Comparison of ENCODE assay signal across 1 cellular context in the genomic region with DNA sequence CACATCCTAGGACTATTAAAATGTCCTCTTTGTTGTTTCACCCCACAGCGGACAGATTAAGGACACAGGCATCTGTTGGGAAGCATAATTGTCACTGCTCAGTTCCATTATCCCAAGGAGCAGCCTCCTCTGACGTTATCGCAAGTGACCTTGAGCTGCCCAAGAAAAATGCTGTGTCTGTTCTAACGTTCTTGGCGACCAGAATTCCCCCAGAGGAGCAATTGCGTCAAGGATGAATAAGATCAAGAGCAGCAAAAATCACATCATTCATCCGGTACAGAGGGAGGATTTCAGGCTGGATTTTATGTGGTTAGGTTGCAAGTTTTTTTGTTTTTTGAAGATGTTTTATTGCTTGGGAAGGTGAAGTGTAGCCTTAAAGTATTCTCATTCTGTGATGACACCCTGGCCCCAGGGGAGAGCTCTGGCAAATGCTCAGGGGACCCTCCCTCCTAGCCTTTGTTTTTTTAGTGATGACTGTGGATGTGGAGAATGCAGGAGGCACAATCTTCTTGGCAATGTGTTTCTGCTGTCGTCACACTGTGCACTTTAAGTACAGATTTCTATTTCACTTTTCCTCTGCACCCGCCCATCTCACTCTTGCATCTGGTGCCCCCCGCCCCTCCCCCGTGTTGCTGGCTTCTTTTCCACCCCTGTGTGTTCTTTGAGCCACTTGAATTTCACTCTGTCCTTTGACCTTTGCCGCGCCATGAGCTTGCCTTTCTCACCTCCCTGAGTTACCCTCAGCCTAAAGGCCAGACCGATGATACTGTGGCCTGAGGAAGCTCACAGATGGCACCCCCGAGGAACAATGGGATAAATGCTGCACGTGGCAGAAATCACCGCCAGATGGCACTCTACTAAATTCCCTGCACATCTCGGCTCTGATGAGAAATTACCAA.
TF ChIP-seq lines count a peak whose summit lies in the region.

No MANE protein-coding gene starts in this region.

TF ChIP-seq in GM12878, 131 proteins besides CTCF, POLR2A, EP300 and RAD21 (continued from another document and continues in another):
- TF ChIP-seq, protein P1, sequence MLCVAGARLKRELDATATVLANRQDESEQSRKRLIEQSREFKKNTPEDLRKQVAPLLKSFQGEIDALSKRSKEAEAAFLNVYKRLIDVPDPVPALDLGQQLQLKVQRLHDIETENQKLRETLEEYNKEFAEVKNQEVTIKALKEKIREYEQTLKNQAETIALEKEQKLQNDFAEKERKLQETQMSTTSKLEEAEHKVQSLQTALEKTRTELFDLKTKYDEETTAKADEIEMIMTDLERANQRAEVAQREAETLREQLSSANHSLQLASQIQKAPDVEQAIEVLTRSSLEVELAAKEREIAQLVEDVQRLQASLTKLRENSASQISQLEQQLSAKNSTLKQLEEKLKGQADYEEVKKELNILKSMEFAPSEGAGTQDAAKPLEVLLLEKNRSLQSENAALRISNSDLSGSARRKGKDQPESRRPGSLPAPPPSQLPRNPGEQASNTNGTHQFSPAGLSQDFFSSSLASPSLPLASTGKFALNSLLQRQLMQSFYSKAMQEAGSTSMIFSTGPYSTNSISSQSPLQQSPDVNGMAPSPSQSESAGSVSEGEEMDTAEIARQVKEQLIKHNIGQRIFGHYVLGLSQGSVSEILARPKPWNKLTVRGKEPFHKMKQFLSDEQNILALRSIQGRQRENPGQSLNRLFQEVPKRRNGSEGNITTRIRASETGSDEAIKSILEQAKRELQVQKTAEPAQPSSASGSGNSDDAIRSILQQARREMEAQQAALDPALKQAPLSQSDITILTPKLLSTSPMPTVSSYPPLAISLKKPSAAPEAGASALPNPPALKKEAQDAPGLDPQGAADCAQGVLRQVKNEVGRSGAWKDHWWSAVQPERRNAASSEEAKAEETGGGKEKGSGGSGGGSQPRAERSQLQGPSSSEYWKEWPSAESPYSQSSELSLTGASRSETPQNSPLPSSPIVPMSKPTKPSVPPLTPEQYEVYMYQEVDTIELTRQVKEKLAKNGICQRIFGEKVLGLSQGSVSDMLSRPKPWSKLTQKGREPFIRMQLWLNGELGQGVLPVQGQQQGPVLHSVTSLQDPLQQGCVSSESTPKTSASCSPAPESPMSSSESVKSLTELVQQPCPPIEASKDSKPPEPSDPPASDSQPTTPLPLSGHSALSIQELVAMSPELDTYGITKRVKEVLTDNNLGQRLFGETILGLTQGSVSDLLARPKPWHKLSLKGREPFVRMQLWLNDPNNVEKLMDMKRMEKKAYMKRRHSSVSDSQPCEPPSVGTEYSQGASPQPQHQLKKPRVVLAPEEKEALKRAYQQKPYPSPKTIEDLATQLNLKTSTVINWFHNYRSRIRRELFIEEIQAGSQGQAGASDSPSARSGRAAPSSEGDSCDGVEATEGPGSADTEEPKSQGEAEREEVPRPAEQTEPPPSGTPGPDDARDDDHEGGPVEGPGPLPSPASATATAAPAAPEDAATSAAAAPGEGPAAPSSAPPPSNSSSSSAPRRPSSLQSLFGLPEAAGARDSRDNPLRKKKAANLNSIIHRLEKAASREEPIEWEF (IDR thresholded peaks at IDR 0.05; ENCODE audit: insufficient replicate concordance, low read depth, low read length), result peak; percentile 64
- peak; percentile 75 for TF ChIP-seq SMC3 (IDR thresholded peaks at IDR 0.05; ENCODE audit: borderline replicate concordance, low read length)
- TF ChIP-seq TBL1XR1 (IDR thresholded peaks at IDR 0.05; ENCODE audit: low read depth, low read length), result no peak
- TF ChIP-seq, protein P2, sequence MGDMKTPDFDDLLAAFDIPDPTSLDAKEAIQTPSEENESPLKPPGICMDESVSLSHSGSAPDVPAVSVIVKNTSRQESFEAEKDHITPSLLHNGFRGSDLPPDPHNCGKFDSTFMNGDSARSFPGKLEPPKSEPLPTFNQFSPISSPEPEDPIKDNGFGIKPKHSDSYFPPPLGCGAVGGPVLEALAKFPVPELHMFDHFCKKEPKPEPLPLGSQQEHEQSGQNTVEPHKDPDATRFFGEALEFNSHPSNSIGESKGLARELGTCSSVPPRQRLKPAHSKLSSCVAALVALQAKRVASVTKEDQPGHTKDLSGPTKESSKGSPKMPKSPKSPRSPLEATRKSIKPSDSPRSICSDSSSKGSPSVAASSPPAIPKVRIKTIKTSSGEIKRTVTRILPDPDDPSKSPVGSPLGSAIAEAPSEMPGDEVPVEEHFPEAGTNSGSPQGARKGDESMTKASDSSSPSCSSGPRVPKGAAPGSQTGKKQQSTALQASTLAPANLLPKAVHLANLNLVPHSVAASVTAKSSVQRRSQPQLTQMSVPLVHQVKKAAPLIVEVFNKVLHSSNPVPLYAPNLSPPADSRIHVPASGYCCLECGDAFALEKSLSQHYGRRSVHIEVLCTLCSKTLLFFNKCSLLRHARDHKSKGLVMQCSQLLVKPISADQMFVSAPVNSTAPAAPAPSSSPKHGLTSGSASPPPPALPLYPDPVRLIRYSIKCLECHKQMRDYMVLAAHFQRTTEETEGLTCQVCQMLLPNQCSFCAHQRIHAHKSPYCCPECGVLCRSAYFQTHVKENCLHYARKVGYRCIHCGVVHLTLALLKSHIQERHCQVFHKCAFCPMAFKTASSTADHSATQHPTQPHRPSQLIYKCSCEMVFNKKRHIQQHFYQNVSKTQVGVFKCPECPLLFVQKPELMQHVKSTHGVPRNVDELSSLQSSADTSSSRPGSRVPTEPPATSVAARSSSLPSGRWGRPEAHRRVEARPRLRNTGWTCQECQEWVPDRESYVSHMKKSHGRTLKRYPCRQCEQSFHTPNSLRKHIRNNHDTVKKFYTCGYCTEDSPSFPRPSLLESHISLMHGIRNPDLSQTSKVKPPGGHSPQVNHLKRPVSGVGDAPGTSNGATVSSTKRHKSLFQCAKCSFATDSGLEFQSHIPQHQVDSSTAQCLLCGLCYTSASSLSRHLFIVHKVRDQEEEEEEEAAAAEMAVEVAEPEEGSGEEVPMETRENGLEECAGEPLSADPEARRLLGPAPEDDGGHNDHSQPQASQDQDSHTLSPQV (IDR thresholded peaks at IDR 0.05), result peak; percentile 61; the same call in 1 of the 2 replicates
- TF ChIP-seq JUND (IDR thresholded peaks at IDR 0.05; ENCODE audit: low read depth, low read length), result no peak; the same call in 1 of the 2 replicates
- TF ChIP-seq, protein P3, sequence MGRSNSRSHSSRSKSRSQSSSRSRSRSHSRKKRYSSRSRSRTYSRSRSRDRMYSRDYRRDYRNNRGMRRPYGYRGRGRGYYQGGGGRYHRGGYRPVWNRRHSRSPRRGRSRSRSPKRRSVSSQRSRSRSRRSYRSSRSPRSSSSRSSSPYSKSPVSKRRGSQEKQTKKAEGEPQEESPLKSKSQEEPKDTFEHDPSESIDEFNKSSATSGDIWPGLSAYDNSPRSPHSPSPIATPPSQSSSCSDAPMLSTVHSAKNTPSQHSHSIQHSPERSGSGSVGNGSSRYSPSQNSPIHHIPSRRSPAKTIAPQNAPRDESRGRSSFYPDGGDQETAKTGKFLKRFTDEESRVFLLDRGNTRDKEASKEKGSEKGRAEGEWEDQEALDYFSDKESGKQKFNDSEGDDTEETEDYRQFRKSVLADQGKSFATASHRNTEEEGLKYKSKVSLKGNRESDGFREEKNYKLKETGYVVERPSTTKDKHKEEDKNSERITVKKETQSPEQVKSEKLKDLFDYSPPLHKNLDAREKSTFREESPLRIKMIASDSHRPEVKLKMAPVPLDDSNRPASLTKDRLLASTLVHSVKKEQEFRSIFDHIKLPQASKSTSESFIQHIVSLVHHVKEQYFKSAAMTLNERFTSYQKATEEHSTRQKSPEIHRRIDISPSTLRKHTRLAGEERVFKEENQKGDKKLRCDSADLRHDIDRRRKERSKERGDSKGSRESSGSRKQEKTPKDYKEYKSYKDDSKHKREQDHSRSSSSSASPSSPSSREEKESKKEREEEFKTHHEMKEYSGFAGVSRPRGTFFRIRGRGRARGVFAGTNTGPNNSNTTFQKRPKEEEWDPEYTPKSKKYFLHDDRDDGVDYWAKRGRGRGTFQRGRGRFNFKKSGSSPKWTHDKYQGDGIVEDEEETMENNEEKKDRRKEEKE (IDR thresholded peaks at IDR 0.05), result no peak
- TF ChIP-seq NR2C2 (IDR thresholded peaks at IDR 0.05; ENCODE audit: borderline replicate concordance, control insufficient read depth, insufficient read length, low read depth), result no peak
- TF ChIP-seq, protein P4, sequence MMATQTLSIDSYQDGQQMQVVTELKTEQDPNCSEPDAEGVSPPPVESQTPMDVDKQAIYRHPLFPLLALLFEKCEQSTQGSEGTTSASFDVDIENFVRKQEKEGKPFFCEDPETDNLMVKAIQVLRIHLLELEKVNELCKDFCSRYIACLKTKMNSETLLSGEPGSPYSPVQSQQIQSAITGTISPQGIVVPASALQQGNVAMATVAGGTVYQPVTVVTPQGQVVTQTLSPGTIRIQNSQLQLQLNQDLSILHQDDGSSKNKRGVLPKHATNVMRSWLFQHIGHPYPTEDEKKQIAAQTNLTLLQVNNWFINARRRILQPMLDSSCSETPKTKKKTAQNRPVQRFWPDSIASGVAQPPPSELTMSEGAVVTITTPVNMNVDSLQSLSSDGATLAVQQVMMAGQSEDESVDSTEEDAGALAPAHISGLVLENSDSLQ (IDR thresholded peaks at IDR 0.05), result no peak
- TF ChIP-seq PAX5 (IDR thresholded peaks at IDR 0.05; ENCODE audit: borderline replicate concordance, low read depth, low read length), result peak; percentile 52; the same call in 1 of the 2 replicates
- TF ChIP-seq RB1 (IDR thresholded peaks at IDR 0.05; ENCODE audit: borderline replicate concordance), result 0 out of 2 replicates have a peak, but pooled peaks have one; percentile 38
- TF ChIP-seq CHD2 (IDR thresholded peaks at IDR 0.05; ENCODE audit: borderline replicate concordance, low read depth, low read length), result no peak
- no peak; the same call in 1 of the 2 replicates for TF ChIP-seq NR2C1 (IDR thresholded peaks at IDR 0.05)
- no peak for TF ChIP-seq HDAC2 (IDR thresholded peaks at IDR 0.05)
- TF ChIP-seq YBX1 (IDR thresholded peaks at IDR 0.05), result 0 out of 2 replicates have a peak, but pooled peaks have one; percentile 67
- no peak for TF ChIP-seq EGR1 (IDR thresholded peaks at IDR 0.05; ENCODE audit: borderline replicate concordance in 1 of 2, low read depth in 2 of 2, low read length in 2 of 2)
- no peak for TF ChIP-seq CEBPB (IDR thresholded peaks at IDR 0.05; ENCODE audit: borderline replicate concordance in 1 of 2, low read depth in 2 of 2, low read length in 2 of 2)
- no peak for TF ChIP-seq YY1 (IDR thresholded peaks at IDR 0.05; ENCODE audit: low read depth, low read length)
- TF ChIP-seq NR2F1 (conservative IDR thresholded peaks at IDR 0.05), result peak; percentile 83
- TF ChIP-seq, protein P5, sequence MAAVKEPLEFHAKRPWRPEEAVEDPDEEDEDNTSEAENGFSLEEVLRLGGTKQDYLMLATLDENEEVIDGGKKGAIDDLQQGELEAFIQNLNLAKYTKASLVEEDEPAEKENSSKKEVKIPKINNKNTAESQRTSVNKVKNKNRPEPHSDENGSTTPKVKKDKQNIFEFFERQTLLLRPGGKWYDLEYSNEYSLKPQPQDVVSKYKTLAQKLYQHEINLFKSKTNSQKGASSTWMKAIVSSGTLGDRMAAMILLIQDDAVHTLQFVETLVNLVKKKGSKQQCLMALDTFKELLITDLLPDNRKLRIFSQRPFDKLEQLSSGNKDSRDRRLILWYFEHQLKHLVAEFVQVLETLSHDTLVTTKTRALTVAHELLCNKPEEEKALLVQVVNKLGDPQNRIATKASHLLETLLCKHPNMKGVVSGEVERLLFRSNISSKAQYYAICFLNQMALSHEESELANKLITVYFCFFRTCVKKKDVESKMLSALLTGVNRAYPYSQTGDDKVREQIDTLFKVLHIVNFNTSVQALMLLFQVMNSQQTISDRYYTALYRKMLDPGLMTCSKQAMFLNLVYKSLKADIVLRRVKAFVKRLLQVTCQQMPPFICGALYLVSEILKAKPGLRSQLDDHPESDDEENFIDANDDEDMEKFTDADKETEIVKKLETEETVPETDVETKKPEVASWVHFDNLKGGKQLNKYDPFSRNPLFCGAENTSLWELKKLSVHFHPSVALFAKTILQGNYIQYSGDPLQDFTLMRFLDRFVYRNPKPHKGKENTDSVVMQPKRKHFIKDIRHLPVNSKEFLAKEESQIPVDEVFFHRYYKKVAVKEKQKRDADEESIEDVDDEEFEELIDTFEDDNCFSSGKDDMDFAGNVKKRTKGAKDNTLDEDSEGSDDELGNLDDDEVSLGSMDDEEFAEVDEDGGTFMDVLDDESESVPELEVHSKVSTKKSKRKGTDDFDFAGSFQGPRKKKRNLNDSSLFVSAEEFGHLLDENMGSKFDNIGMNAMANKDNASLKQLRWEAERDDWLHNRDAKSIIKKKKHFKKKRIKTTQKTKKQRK (IDR thresholded peaks at IDR 0.05; ENCODE audit: low read depth, low read length), result no peak
- TF ChIP-seq PAX8 (IDR thresholded peaks at IDR 0.05), result no peak
- TF ChIP-seq, protein P6, sequence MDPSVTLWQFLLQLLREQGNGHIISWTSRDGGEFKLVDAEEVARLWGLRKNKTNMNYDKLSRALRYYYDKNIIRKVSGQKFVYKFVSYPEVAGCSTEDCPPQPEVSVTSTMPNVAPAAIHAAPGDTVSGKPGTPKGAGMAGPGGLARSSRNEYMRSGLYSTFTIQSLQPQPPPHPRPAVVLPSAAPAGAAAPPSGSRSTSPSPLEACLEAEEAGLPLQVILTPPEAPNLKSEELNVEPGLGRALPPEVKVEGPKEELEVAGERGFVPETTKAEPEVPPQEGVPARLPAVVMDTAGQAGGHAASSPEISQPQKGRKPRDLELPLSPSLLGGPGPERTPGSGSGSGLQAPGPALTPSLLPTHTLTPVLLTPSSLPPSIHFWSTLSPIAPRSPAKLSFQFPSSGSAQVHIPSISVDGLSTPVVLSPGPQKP (IDR thresholded peaks at IDR 0.05; ENCODE audit: low read depth, low read length), result no peak
- TF ChIP-seq BMI1 (IDR thresholded peaks at IDR 0.05; ENCODE audit: borderline replicate concordance), result peak; percentile 78
- peak; percentile 75 for TF ChIP-seq RUNX3 (IDR thresholded peaks at IDR 0.05; ENCODE audit: low read length)
- TF ChIP-seq, protein P7, sequence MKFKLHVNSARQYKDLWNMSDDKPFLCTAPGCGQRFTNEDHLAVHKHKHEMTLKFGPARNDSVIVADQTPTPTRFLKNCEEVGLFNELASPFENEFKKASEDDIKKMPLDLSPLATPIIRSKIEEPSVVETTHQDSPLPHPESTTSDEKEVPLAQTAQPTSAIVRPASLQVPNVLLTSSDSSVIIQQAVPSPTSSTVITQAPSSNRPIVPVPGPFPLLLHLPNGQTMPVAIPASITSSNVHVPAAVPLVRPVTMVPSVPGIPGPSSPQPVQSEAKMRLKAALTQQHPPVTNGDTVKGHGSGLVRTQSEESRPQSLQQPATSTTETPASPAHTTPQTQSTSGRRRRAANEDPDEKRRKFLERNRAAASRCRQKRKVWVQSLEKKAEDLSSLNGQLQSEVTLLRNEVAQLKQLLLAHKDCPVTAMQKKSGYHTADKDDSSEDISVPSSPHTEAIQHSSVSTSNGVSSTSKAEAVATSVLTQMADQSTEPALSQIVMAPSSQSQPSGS (IDR thresholded peaks at IDR 0.05; ENCODE audit: low read length), result 0 out of 2 replicates have a peak, but pooled peaks have one; percentile 44
- TF ChIP-seq PML (IDR thresholded peaks at IDR 0.05; ENCODE audit: low read length), result 0 out of 2 replicates have a peak, but pooled peaks have one; percentile 19
- no peak for TF ChIP-seq POLR2AphosphoS2 (IDR thresholded peaks at IDR 0.05; ENCODE audit: low read depth, low read length)
- no peak for TF ChIP-seq CHD1 (IDR thresholded peaks at IDR 0.05; ENCODE audit: low read depth, low read length)
- TF ChIP-seq, protein P8, sequence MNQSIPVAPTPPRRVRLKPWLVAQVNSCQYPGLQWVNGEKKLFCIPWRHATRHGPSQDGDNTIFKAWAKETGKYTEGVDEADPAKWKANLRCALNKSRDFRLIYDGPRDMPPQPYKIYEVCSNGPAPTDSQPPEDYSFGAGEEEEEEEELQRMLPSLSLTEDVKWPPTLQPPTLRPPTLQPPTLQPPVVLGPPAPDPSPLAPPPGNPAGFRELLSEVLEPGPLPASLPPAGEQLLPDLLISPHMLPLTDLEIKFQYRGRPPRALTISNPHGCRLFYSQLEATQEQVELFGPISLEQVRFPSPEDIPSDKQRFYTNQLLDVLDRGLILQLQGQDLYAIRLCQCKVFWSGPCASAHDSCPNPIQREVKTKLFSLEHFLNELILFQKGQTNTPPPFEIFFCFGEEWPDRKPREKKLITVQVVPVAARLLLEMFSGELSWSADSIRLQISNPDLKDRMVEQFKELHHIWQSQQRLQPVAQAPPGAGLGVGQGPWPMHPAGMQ (IDR thresholded peaks at IDR 0.05; ENCODE audit: borderline replicate concordance), result no peak
